Comparison of ENCODE assay signal across 19 cellular contexts in genomic region chr22:38429460-38430128, GRCh38. TPM values are rescaled to one million over a fixed set of nuclear protein-coding genes. Genes with fewer than 3 reads are reported as not detected.
A peak's percentile ranks its signal among the peaks of the same experiment; 100 is the strongest.
DNase-seq lines count a peak whose midpoint lies in the region; ATAC-seq and TF ChIP-seq lines count a peak whose summit lies in the region.
"Had no signal": no experiment of that assay in that cellular context is flagged by ENCODE, and none has a peak within 500 bp of the region (broad histone marks: within the 10 kb centered on the region; RNA-seq: fewer than 3 reads in every experiment).

No MANE protein-coding gene starts in this region.

- H3K4me2 ChIP-seq in neural cell (ENCODE audit: low read length): no peak overlapping the region

- peak; percentile 43 for TF ChIP-seq EP300 in neural cell (conservative IDR thresholded peaks at IDR 0.05; ENCODE audit: poor library complexity, severe bottlenecking)
- TF ChIP-seq EP300 in sigmoid colon (IDR thresholded peaks at IDR 0.05): no peak

- intact Hi-C loops in sigmoid colon (cut with DNase I): loop anchor here (5.0 kb wide), 1 partner anchor 113 kb away; no protein-coding TSS in a partner anchor

- H3K4me1 Mint-ChIP-seq in activated naive CD8-positive, alpha-beta T cell treated with anti-CD3 and anti-CD28 coated beads, Interleukin-2, amount 50 U/mL, for 24 hours: no peaks in the 10 kb centered on the region
- H3K4me1 Mint-ChIP-seq: stimulated activated memory B cell treated with anti-CD40 and anti-IgM and Interleukin-4, amounts not matched to agents 10 μg/mL and 1 μg/mL and 100 μg/mL, for 72 hours had no signal

- H3K36me3 Mint-ChIP-seq in activated naive CD8-positive, alpha-beta T cell treated with anti-CD3 and anti-CD28 coated beads, Interleukin-2, amount 50 U/mL, for 24 hours (ENCODE audit: low read depth): no peaks in the 10 kb centered on the region
- H3K36me3 Mint-ChIP-seq: stimulated activated memory B cell treated with anti-CD40 and anti-IgM and Interleukin-4, amounts not matched to agents 10 μg/mL and 1 μg/mL and 100 μg/mL, for 72 hours had no signal

- peaks cover 3% of the 10 kb centered on the region for H3K27me3 Mint-ChIP-seq in activated naive CD8-positive, alpha-beta T cell treated with anti-CD3 and anti-CD28 coated beads, Interleukin-2, amount 50 U/mL, for 24 hours

- no peaks in the 10 kb centered on the region for H3K9me3 Mint-ChIP-seq in activated naive CD8-positive, alpha-beta T cell treated with anti-CD3 and anti-CD28 coated beads, Interleukin-2, amount 50 U/mL, for 24 hours
- H3K9me3 Mint-ChIP-seq: effector memory CD8-positive, alpha-beta T cell; stimulated activated memory B cell treated with anti-CD40 and anti-IgM and Interleukin-4, amounts not matched to agents 10 μg/mL and 1 μg/mL and 100 μg/mL, for 72 hours had no signal

- ATAC-seq in activated naive CD8-positive, alpha-beta T cell treated with anti-CD3 and anti-CD28 coated beads, Interleukin-2, amount 50 U/mL, for 24 hours: no peak
- ATAC-seq: effector memory CD8-positive, alpha-beta T cell; left lobe of liver; stimulated activated memory B cell treated with anti-CD40 and anti-IgM and Interleukin-4, amounts not matched to agents 10 μg/mL and 1 μg/mL and 100 μg/mL, for 72 hours had no signal

- no peaks in the 10 kb centered on the region for H3K4me1 ChIP-seq in sigmoid colon
- H3K4me1 ChIP-seq: tibial nerve had no signal

- H4K20me1 ChIP-seq in neural cell (ENCODE audit: insufficient read depth): no peaks in the 10 kb centered on the region

- TF ChIP-seq CTCF in choroid plexus epithelial cell (conservative IDR thresholded peaks at IDR 0.05; ENCODE audit: low read depth, low read length): no peak
- no peak for TF ChIP-seq CTCF in neural cell (IDR thresholded peaks at IDR 0.05; ENCODE audit: poor library complexity, severe bottlenecking)
- TF ChIP-seq CTCF in sigmoid colon (IDR thresholded peaks at IDR 0.05): no peak

- TF ChIP-seq POLR2A in sigmoid colon (IDR thresholded peaks at IDR 0.05): no peak

- H3K4me3 ChIP-seq in choroid plexus epithelial cell (ENCODE audit: low read depth, low read length): no peak overlapping the region
- H3K4me3 ChIP-seq in neural cell (ENCODE audit: low read length): peak overlapping the region; percentile 57
- H3K4me3 ChIP-seq in sigmoid colon: no peak overlapping the region
- H3K4me3 ChIP-seq: ovary, tibial nerve had no signal

- H3K9me3 ChIP-seq in neural cell (ENCODE audit: low read length) (no peaks in the 10 kb centered on the region), sigmoid colon (no peaks in the 10 kb centered on the region)
- H3K9me3 ChIP-seq: ovary, tibial nerve had no signal

- no peaks in the 10 kb centered on the region for H3K79me2 ChIP-seq in neural cell (replicated peaks; ENCODE audit: insufficient read depth, low read length)

- H2AFZ ChIP-seq in neural cell (ENCODE audit: low read depth, low read length): no peak overlapping the region

- DNase-seq in DMS153 (lab: John Stamatoyannopoulos, UW) (peak; percentile 14), DMS153 treated with DMSO at 0.1 percent for 48 hours (lab: John Stamatoyannopoulos, UW; ENCODE audit: unreplicated experiment) (no peak), NCI-H2171 (lab: John Stamatoyannopoulos, UW) (peak; percentile 84), choroid plexus epithelial cell (ENCODE audit: low read depth) (peak; percentile 17), HuH-7 (ENCODE audit: low spot score) (no peak), sigmoid colon (no peak)
- no peak for DNase-seq in activated naive CD8-positive, alpha-beta T cell treated with anti-CD3 and anti-CD28 coated beads, Interleukin-2, amount 50 U/mL, for 24 hours
- DNase-seq: 8988T; activated naive CD4-positive, alpha-beta T cell treated with anti-CD3 and anti-CD28 coated beads, Interleukin-2, amount 50 U/mL, for 16 hours; activated T-cell treated with anti-CD3 and anti-CD28 coated beads for 4 hours; effector memory CD8-positive, alpha-beta T cell; NCI-H526 treated with DMSO at 0.1 percent for 48 hours; ovary had no signal

- no peaks in the 10 kb centered on the region for H3F3A ChIP-seq in neural cell (ENCODE audit: insufficient read depth, low read length, poor library complexity, severe bottlenecking)

- 57 to 69% methylated on average over 17 of the region's 17 CpGs for WGBS in sigmoid colon, 2 donors

- H3K36me3 ChIP-seq in neural cell (ENCODE audit: insufficient read depth, low read length): no peaks in the 10 kb centered on the region
- no peaks in the 10 kb centered on the region for H3K36me3 ChIP-seq in sigmoid colon
- H3K36me3 ChIP-seq: ovary, tibial nerve had no signal

- peak; percentile 32 for TF ChIP-seq RAD21 in neural cell (conservative IDR thresholded peaks at IDR 0.05)

- peak overlapping the region; percentile 65 for H3K27ac ChIP-seq in neural cell (ENCODE audit: low read length)
- no peak overlapping the region for H3K27ac ChIP-seq in sigmoid colon
- H3K27ac ChIP-seq: C4-2B, ovary, tibial nerve had no signal

- no peak overlapping the region for H3K27ac Mint-ChIP-seq in activated naive CD8-positive, alpha-beta T cell treated with anti-CD3 and anti-CD28 coated beads, Interleukin-2, amount 50 U/mL, for 24 hours
- H3K27ac Mint-ChIP-seq: effector memory CD8-positive, alpha-beta T cell; stimulated activated memory B cell treated with anti-CD40 and anti-IgM and Interleukin-4, amounts not matched to agents 10 μg/mL and 1 μg/mL and 100 μg/mL, for 72 hours had no signal

- H3K27me3 ChIP-seq in neural cell (ENCODE audit: insufficient read depth, low read depth, low read length): no peaks in the 10 kb centered on the region
- no peaks in the 10 kb centered on the region for H3K27me3 ChIP-seq in sigmoid colon
- H3K27me3 ChIP-seq: ovary, tibial nerve had no signal

- no peak overlapping the region for H3K4me3 Mint-ChIP-seq in activated naive CD8-positive, alpha-beta T cell treated with anti-CD3 and anti-CD28 coated beads, Interleukin-2, amount 50 U/mL, for 24 hours
- H3K4me3 Mint-ChIP-seq: effector memory CD8-positive, alpha-beta T cell; stimulated activated memory B cell treated with anti-CD40 and anti-IgM and Interleukin-4, amounts not matched to agents 10 μg/mL and 1 μg/mL and 100 μg/mL, for 72 hours had no signal

- peak overlapping the region; percentile 41 for H3K9ac ChIP-seq in neural cell (ENCODE audit: low read length)

- no peaks in the 10 kb centered on the region for H3K9me2 ChIP-seq in neural cell (ENCODE audit: insufficient read depth, low read length)

TF ChIP-seq in neural cell, 6 proteins besides CTCF, POLR2A, EP300 and RAD21:
- no peak for TF ChIP-seq TAF1 (IDR thresholded peaks at IDR 0.05; ENCODE audit: low read depth)
- no peak for TF ChIP-seq EZH2 (IDR thresholded peaks at IDR 0.05; ENCODE audit: borderline replicate concordance, insufficient read depth, low read length, poor library complexity, severe bottlenecking)
- peak; percentile 28 for TF ChIP-seq MXI1 (conservative IDR thresholded peaks at IDR 0.05; ENCODE audit: poor library complexity, severe bottlenecking)
- peak; percentile 82 for TF ChIP-seq REST (IDR thresholded peaks at IDR 0.05; ENCODE audit: borderline replicate concordance)
- peak; percentile 36 for TF ChIP-seq SMC3 (conservative IDR thresholded peaks at IDR 0.05; ENCODE audit: poor library complexity)
- peak; percentile 19 for TF ChIP-seq POLR2AphosphoS5 (IDR thresholded peaks at IDR 0.05)

RNA-seq across cellular contexts. Expression of gene KCNJ4, which starts 25.4 kb away (rescaled TPM):
- polyA plus RNA-seq in neural cell (1.4 and 1.7 TPM in 2 replicates), sigmoid colon (under 1 TPM in 1 of 3 donors, not detected in 2; 0.03 TPM)
- 1.5 TPM in 2 replicates for polyA minus RNA-seq in neural cell
- not detected for total RNA-seq in sigmoid colon
- total RNA-seq: bronchial epithelial cell, left lobe of liver had no signal

RNA-seq across cellular contexts. Expression of gene KDELR3, which starts 38.3 kb away (rescaled TPM):
- polyA plus RNA-seq in neural cell (not detected in 2 replicates), sigmoid colon (10 to 100 TPM in 2 of 3 donors, 1 to 10 TPM in 1; 7.4 to 14.3 (median 10.2) TPM)
- not detected in 2 replicates for polyA minus RNA-seq in neural cell
- 1 to 10 TPM; 2.5 to 5.5 (median 2.9) TPM for total RNA-seq in sigmoid colon

Comparison
In these comparisons a context has a peak if more than half of its experiments do, and no peak if none do; other contexts are left out.
1. DNase-seq: peak in DMS153 (single experiment), NCI-H2171 (single experiment) and choroid plexus epithelial cell (single experiment); none in DMS153 treated with DMSO at 0.1 percent for 48 hours (single experiment), HuH-7 (single experiment), activated naive CD8-positive, alpha-beta T cell treated with anti-CD3 and anti-CD28 coated beads, Interleukin-2, amount 50 U/mL, for 24 hours (single experiment) and sigmoid colon (single experiment).